Comparison of ENCODE assay signal across 22 cellular contexts in the genomic region with DNA sequence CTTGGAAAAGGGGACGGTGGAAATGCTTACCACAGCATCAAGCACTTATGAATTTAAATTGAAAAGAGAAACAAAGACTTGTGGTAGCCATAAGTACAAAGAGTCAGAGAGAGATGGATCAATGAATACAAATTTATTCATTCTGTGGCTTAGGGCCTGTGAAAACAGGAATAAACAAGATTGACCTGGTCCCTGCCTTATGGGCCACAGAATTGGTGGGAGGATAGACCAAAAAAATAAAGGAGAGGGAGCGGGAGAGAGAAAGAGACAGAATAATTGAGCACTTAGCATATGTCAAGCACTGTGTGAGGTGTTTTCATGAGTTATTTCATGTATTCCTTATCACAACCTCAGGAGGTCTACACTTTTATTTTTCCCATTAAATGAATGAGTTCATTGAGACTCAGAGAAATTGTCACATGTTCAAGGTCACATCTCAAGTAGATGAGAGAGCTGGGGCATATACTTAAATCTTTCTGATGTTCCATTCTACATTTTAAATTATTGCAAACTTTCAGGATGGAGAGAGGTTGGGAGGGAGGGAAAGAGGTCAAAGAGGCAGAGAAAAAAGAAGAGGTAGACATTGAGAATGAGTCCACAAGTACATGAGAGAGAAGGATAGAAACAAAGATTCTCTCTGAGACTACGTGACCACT.
"Had no signal": no experiment of that assay in that cellular context is flagged by ENCODE, and none has a peak within 500 bp of the region (broad histone marks: within the 10 kb centered on the region; RNA-seq: fewer than 3 reads in every experiment).

No MANE protein-coding gene starts in this region.

- FAIRE-seq: endothelial cell of umbilical vein had no signal

- H3K4me3 Mint-ChIP-seq: endodermal cell; naive thymus-derived CD4-positive, alpha-beta T cell; nephron progenitor cell; stimulated activated naive B cell treated with anti-CD40 and anti-IgM and Interleukin-4, amounts not matched to agents 10 μg/mL and 1 μg/mL and 100 μg/mL, for 72 hours; stimulated activated naive CD8-positive, alpha-beta T cell treated with anti-CD3 and anti-CD28 coated beads, Interleukin-15, amount 100 ng/mL, for 72 hours had no signal

- ATAC-seq: heart left ventricle; left colon; left ventricle myocardium superior; naive thymus-derived CD4-positive, alpha-beta T cell; sciatic nerve; stimulated activated naive B cell treated with anti-CD40 and anti-IgM and Interleukin-4, amounts not matched to agents 10 μg/mL and 1 μg/mL and 100 μg/mL, for 72 hours; stimulated activated naive CD8-positive, alpha-beta T cell treated with anti-CD3 and anti-CD28 coated beads, Interleukin-15, amount 100 ng/mL, for 72 hours; upper lobe of right lung had no signal

- H3K4me3 ChIP-seq: coronary artery, heart left ventricle, lung, spleen, testis, tibial nerve, upper lobe of right lung had no signal

- H3K27me3 Mint-ChIP-seq: naive thymus-derived CD4-positive, alpha-beta T cell; stimulated activated naive B cell treated with anti-CD40 and anti-IgM and Interleukin-4, amounts not matched to agents 10 μg/mL and 1 μg/mL and 100 μg/mL, for 72 hours; stimulated activated naive CD8-positive, alpha-beta T cell treated with anti-CD3 and anti-CD28 coated beads, Interleukin-15, amount 100 ng/mL, for 72 hours had no signal

- H3K36me3 ChIP-seq: spleen, upper lobe of right lung had no signal

- H3K9me3 ChIP-seq: heart left ventricle, spleen, testis, tibial nerve, upper lobe of right lung had no signal

- H3K36me3 Mint-ChIP-seq: stimulated activated naive B cell treated with anti-CD40 and anti-IgM and Interleukin-4, amounts not matched to agents 10 μg/mL and 1 μg/mL and 100 μg/mL, for 72 hours had no signal

- H3K4me1 Mint-ChIP-seq: naive thymus-derived CD4-positive, alpha-beta T cell had no signal

- H3K9me3 Mint-ChIP-seq: endodermal cell, nephron progenitor cell had no signal

- H3K4me1 ChIP-seq: heart left ventricle, spleen, tibial nerve, upper lobe of right lung had no signal

- H3K27ac ChIP-seq: coronary artery, heart left ventricle, spleen, testis, tibial nerve, upper lobe of right lung had no signal

- H3K27ac Mint-ChIP-seq: endodermal cell; naive thymus-derived CD4-positive, alpha-beta T cell; nephron progenitor cell; stimulated activated naive B cell treated with anti-CD40 and anti-IgM and Interleukin-4, amounts not matched to agents 10 μg/mL and 1 μg/mL and 100 μg/mL, for 72 hours had no signal

- H3K27me3 ChIP-seq: heart left ventricle, spleen, testis, tibial nerve, upper lobe of right lung had no signal

- DNase-seq: effector CD4-positive, alpha-beta T cell; endodermal cell; foreskin melanocyte; heart left ventricle; hippocampal formation; left colon; left ventricle myocardium superior; naive thymus-derived CD4-positive, alpha-beta T cell; nephron progenitor cell; spleen; stimulated activated CD4-positive, alpha-beta T cell treated with anti-CD3 and anti-CD28 coated beads, Interleukin-15, amount 100 ng/mL, for 24 hours; stimulated activated CD4-positive, alpha-beta T cell treated with anti-CD3 and anti-CD28 coated beads, Interleukin-1b, Interleukin-23, amount 100 ng/mL, for 48 hours; stimulated activated CD4-positive, alpha-beta T cell treated with anti-CD3 and anti-CD28 coated beads, Interleukin-4, amount 100 ng/mL, for 4 hours; stimulated activated naive B cell treated with anti-CD40 and anti-IgM and Interleukin-4, amounts not matched to agents 10 μg/mL and 1 μg/mL and 100 μg/mL, for 72 hours; stimulated activated naive CD8-positive, alpha-beta T cell treated with anti-CD3 and anti-CD28 coated beads, Interleukin-15, amount 100 ng/mL, for 72 hours; upper lobe of right lung had no signal
